Comparison of ENCODE assay signal across 8 cellular contexts in genomic region chr6:39114395-39114706, GRCh38. TPM values are rescaled to one million over a fixed set of nuclear protein-coding genes. Genes with fewer than 3 reads are reported as not detected.
DNase-seq lines count a peak whose midpoint lies in the region; ATAC-seq, FAIRE-seq and TF ChIP-seq lines count a peak whose summit lies in the region.

No MANE protein-coding gene starts in this region.

- CTCF ChIA-PET in AG04450 (lab: Charles Lee), result interaction anchor here (1.3 to 3.1 kb wide), 3 partner anchors 12 to 242 kb away, joined by 4 to 14 read pairs (median 11); no protein-coding TSS in a partner anchor

- H3K36me3 Mint-ChIP-seq in activated T-helper 1 cell treated with anti-CD3 and anti-CD28 coated beads, Interleukin-12 subunit alpha, Interleukin-12 subunit beta, Interleukin-2, Interleukin-4 antibody, amounts not matched to agents 30 ng/mL and 10 ng/mL and 1 ng/mL, durations not matched to agents 14 hours and 24 hours and 36 hours (ENCODE audit: low read depth), result peaks cover 2% of the 10 kb centered on the region
- peaks cover under 1% of the 10 kb centered on the region for H3K36me3 Mint-ChIP-seq in stimulated activated memory B cell treated with anti-CD40 and anti-IgM and Interleukin-4, amounts not matched to agents 10 μg/mL and 1 μg/mL and 100 μg/mL, for 72 hours

- H3K27me3 Mint-ChIP-seq in activated T-helper 1 cell treated with anti-CD3 and anti-CD28 coated beads, Interleukin-12 subunit alpha, Interleukin-12 subunit beta, Interleukin-2, Interleukin-4 antibody, amounts not matched to agents 30 ng/mL and 10 ng/mL and 1 ng/mL, durations not matched to agents 14 hours and 24 hours and 36 hours (ENCODE audit: insufficient read depth), result no peaks in the 10 kb centered on the region
- H3K27me3 Mint-ChIP-seq in stimulated activated memory B cell treated with anti-CD40 and anti-IgM and Interleukin-4, amounts not matched to agents 10 μg/mL and 1 μg/mL and 100 μg/mL, for 72 hours, result no peaks in the 10 kb centered on the region

- H3K4me1 Mint-ChIP-seq in activated T-helper 1 cell treated with anti-CD3 and anti-CD28 coated beads, Interleukin-12 subunit alpha, Interleukin-12 subunit beta, Interleukin-2, Interleukin-4 antibody, amounts not matched to agents 30 ng/mL and 10 ng/mL and 1 ng/mL, durations not matched to agents 14 hours and 24 hours and 36 hours (ENCODE audit: low read depth), result peaks cover 63% of the 10 kb centered on the region
- H3K4me1 Mint-ChIP-seq in stimulated activated memory B cell treated with anti-CD40 and anti-IgM and Interleukin-4, amounts not matched to agents 10 μg/mL and 1 μg/mL and 100 μg/mL, for 72 hours, result peaks cover 34% of the 10 kb centered on the region

- peak overlapping the region; percentile 82 for H3K4me3 ChIP-seq in AG04450 (ENCODE audit: low read depth, low read length)
- peak overlapping the region; percentile 73 for H3K4me3 ChIP-seq in iPS-11a (ENCODE audit: low read depth, low read length)

- peak overlapping the region; percentile 97 for H3K27ac Mint-ChIP-seq in activated T-helper 1 cell treated with anti-CD3 and anti-CD28 coated beads, Interleukin-12 subunit alpha, Interleukin-12 subunit beta, Interleukin-2, Interleukin-4 antibody, amounts not matched to agents 30 ng/mL and 10 ng/mL and 1 ng/mL, durations not matched to agents 14 hours and 24 hours and 36 hours
- peak overlapping the region; percentile 93 for H3K27ac Mint-ChIP-seq in stimulated activated memory B cell treated with anti-CD40 and anti-IgM and Interleukin-4, amounts not matched to agents 10 μg/mL and 1 μg/mL and 100 μg/mL, for 72 hours

- H3K4me3 Mint-ChIP-seq in activated T-helper 1 cell treated with anti-CD3 and anti-CD28 coated beads, Interleukin-12 subunit alpha, Interleukin-12 subunit beta, Interleukin-2, Interleukin-4 antibody, amounts not matched to agents 30 ng/mL and 10 ng/mL and 1 ng/mL, durations not matched to agents 14 hours and 24 hours and 36 hours, result peak overlapping the region; percentile 95
- H3K4me3 Mint-ChIP-seq in stimulated activated memory B cell treated with anti-CD40 and anti-IgM and Interleukin-4, amounts not matched to agents 10 μg/mL and 1 μg/mL and 100 μg/mL, for 72 hours, result peak overlapping the region; percentile 83

- no peak for DNase-seq in AG04450 (ENCODE audit: low read depth, low spot score)
- DNase-seq in activated T-helper 1 cell treated with anti-CD3 and anti-CD28 coated beads, Interleukin-12 subunit alpha, Interleukin-12 subunit beta, Interleukin-2, Interleukin-4 antibody, amounts not matched to agents 30 ng/mL and 10 ng/mL and 1 ng/mL, durations not matched to agents 14 hours and 24 hours and 36 hours (ENCODE audit: low spot score), result no peak
- no peak for DNase-seq in NCI-H1417 treated with DMSO at 0.1 percent for 48 hours (lab: John Stamatoyannopoulos, UW)
- DNase-seq in urothelium cell line (ENCODE audit: low spot score), result no peak

- H3K9me3 Mint-ChIP-seq in activated T-helper 1 cell treated with anti-CD3 and anti-CD28 coated beads, Interleukin-12 subunit alpha, Interleukin-12 subunit beta, Interleukin-2, Interleukin-4 antibody, amounts not matched to agents 30 ng/mL and 10 ng/mL and 1 ng/mL, durations not matched to agents 14 hours and 24 hours and 36 hours, result no peaks in the 10 kb centered on the region
- no peaks in the 10 kb centered on the region for H3K9me3 Mint-ChIP-seq in stimulated activated memory B cell treated with anti-CD40 and anti-IgM and Interleukin-4, amounts not matched to agents 10 μg/mL and 1 μg/mL and 100 μg/mL, for 72 hours

- intact Hi-C loops in activated T-helper 1 cell treated with anti-CD3 and anti-CD28 coated beads, Interleukin-12 subunit alpha, Interleukin-12 subunit beta, Interleukin-2, Interleukin-4 antibody, amounts not matched to agents 30 ng/mL and 10 ng/mL and 1 ng/mL, durations not matched to agents 14 hours and 24 hours and 36 hours (cut with micrococcal nuclease), result loop anchor here (1.0 to 10.0 kb wide), 9 partner anchors 39 to 1958 kb away; partner anchors contain the start of genes BTBD9, KCNK5, KIF6 and MDGA1

- H3K27ac ChIP-seq in AG04450 (ENCODE audit: low read depth, low read length), result peak overlapping the region; percentile 91

- ATAC-seq in GM19324 (IDR thresholded peaks at IDR 0.05; ENCODE audit: low FRiP score, unreplicated experiment) (peak; percentile 12), HG03342 (IDR thresholded peaks at IDR 0.05; ENCODE audit: unreplicated experiment) (peak; percentile 12)
- peak; percentile 14 for ATAC-seq in stimulated activated memory B cell treated with anti-CD40 and anti-IgM and Interleukin-4, amounts not matched to agents 10 μg/mL and 1 μg/mL and 100 μg/mL, for 72 hours

- POLR2A ChIA-PET in AG04450 (lab: Yijun Ruan, JAX), result interaction anchor here (0.6 to 1.7 kb wide), 3 partner anchors 12 to 1793 kb away, joined by 3 to 14 read pairs (median 3); no protein-coding TSS in a partner anchor

- no peaks in the 10 kb centered on the region for H3K9me3 ChIP-seq in AG04450 (ENCODE audit: control insufficient read depth, insufficient read depth, low read length)

- FAIRE-seq in urothelium cell line (lab: Jason Lieb, UNC), result no peak

- TF ChIP-seq CTCF in AG04450 (IDR thresholded peaks at IDR 0.05; ENCODE audit: low read depth, low read length), result no peak

- H3K27me3 ChIP-seq in AG04450 (ENCODE audit: control insufficient read depth, insufficient read depth, low read length), result no peaks in the 10 kb centered on the region

RNA-seq across cellular contexts. Expression of gene SAYSD1, which starts 0.6 kb away (rescaled TPM):
- 10.2 and 12.8 TPM in 2 replicates for polyA plus RNA-seq in AG04450 (2011; rRNA removed)
- polyA minus RNA-seq in AG04450 (2011; rRNA and poly(A)+ RNA removed), result 7.1 and 7.6 TPM in 2 replicates
- 12.1 and 12.9 TPM in 2 replicates for total RNA-seq in activated T-helper 1 cell treated with anti-CD3 and anti-CD28 coated beads, Interleukin-12 subunit alpha, Interleukin-12 subunit beta, Interleukin-2, Interleukin-4 antibody, amounts not matched to agents 30 ng/mL and 10 ng/mL and 1 ng/mL, durations not matched to agents 14 hours and 24 hours and 36 hours
